In the genomic region with DNA sequence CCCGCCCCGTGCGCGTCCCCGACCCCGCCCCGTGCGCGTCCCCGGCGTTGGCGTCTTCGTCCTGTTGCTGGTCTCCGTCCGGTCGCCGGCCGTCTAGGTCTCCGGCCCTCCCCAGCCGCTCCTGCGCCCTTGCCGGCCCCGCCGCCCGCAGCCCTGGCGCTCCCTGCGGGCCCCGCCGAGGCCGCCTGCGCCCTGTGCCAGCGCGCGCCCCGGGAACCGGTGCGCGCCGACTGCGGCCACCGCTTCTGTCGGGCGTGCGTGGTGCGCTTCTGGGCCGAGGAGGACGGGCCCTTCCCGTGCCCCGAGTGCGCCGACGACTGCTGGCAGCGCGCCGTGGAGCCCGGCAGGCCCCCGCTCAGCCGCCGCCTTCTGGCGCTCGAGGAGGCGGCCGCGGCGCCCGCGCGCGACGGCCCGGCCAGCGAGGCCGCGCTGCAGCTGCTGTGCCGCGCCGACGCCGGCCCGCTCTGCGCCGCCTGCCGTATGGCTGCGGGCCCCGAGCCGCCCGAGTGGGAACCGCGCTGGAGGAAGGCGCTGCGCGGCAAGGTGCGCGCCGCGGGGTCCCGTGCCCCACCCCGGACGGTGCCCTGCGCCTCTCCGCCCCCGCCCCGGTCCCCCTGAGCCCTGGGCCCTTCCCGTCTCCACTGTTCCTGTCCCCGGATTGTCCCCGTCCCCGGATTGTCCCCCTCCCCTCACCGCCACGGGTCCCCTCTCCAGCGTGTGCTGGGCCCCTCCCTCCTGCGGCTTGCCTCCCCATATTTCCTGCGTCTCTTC, we compare ENCODE assay signal across 1 cellular context.
A peak's percentile ranks its signal among the peaks of the same experiment; 100 is the strongest.
TF ChIP-seq lines count a peak whose summit lies in the region.

Gene RNF187 (plus strand): TSS at position 47 of the 771 bp plus-strand sequence.

TF ChIP-seq in K562, 482 proteins besides CTCF, POLR2A, EP300 and RAD21 (continued from another document and continues in another):
- no peak; the same call in 1 of the 2 replicates for TF ChIP-seq DMBX1 (CRISPR knock-in tag; IDR thresholded peaks at IDR 0.05; ENCODE audit: borderline replicate concordance)
- TF ChIP-seq ZNF77 (CRISPR knock-in tag; IDR thresholded peaks at IDR 0.05): no peak
- TF ChIP-seq NCOA1 (IDR thresholded peaks at IDR 0.05; ENCODE audit: low read depth): no peak
- TF ChIP-seq, protein P1, sequence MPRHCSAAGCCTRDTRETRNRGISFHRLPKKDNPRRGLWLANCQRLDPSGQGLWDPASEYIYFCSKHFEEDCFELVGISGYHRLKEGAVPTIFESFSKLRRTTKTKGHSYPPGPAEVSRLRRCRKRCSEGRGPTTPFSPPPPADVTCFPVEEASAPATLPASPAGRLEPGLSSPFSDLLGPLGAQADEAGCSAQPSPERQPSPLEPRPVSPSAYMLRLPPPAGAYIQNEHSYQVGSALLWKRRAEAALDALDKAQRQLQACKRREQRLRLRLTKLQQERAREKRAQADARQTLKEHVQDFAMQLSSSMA (CRISPR knock-in tag; IDR thresholded peaks at IDR 0.05): 0 out of 2 replicates have a peak, but pooled peaks have one; percentile 57
- TF ChIP-seq CBX2 (IDR thresholded peaks at IDR 0.05; ENCODE audit: insufficient read depth, low read length, poor library complexity, severe bottlenecking): no peak
- TF ChIP-seq, protein P2, sequence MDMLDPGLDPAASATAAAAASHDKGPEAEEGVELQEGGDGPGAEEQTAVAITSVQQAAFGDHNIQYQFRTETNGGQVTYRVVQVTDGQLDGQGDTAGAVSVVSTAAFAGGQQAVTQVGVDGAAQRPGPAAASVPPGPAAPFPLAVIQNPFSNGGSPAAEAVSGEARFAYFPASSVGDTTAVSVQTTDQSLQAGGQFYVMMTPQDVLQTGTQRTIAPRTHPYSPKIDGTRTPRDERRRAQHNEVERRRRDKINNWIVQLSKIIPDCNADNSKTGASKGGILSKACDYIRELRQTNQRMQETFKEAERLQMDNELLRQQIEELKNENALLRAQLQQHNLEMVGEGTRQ (CRISPR knock-in tag; IDR thresholded peaks at IDR 0.05): no peak
- TF ChIP-seq, protein P3, sequence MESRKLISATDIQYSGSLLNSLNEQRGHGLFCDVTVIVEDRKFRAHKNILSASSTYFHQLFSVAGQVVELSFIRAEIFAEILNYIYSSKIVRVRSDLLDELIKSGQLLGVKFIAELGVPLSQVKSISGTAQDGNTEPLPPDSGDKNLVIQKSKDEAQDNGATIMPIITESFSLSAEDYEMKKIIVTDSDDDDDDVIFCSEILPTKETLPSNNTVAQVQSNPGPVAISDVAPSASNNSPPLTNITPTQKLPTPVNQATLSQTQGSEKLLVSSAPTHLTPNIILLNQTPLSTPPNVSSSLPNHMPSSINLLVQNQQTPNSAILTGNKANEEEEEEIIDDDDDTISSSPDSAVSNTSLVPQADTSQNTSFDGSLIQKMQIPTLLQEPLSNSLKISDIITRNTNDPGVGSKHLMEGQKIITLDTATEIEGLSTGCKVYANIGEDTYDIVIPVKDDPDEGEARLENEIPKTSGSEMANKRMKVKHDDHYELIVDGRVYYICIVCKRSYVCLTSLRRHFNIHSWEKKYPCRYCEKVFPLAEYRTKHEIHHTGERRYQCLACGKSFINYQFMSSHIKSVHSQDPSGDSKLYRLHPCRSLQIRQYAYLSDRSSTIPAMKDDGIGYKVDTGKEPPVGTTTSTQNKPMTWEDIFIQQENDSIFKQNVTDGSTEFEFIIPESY (CRISPR knock-in tag; IDR thresholded peaks at IDR 0.05): 0 out of 2 replicates have a peak, but pooled peaks have one; percentile 24
- no peak for TF ChIP-seq RHOXF2B (CRISPR knock-in tag; conservative IDR thresholded peaks at IDR 0.05)
- no peak for TF ChIP-seq ZNF253 (CRISPR knock-in tag; conservative IDR thresholded peaks at IDR 0.05)
- TF ChIP-seq YBX1 (IDR thresholded peaks at IDR 0.05): no peak
- no peak for TF ChIP-seq SMAD2 (IDR thresholded peaks at IDR 0.05; ENCODE audit: low read depth, low read length)
- TF ChIP-seq ZNF165 (CRISPR knock-in tag; IDR thresholded peaks at IDR 0.05; ENCODE audit: borderline replicate concordance): no peak
- no peak for TF ChIP-seq SP2 (IDR thresholded peaks at IDR 0.05; ENCODE audit: extremely low read depth, low read depth, low read length, poor library complexity, severe bottlenecking)
- no peak for TF ChIP-seq SRSF3 (IDR thresholded peaks at IDR 0.05; ENCODE audit: insufficient read depth, low read length)
- no peak for TF ChIP-seq PPARD (CRISPR knock-in tag; IDR thresholded peaks at IDR 0.05)
- TF ChIP-seq, protein P4, sequence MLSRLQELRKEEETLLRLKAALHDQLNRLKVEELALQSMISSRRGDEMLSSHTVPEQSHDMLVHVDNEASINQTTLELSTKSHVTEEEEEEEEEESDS (CRISPR knock-in tag; IDR thresholded peaks at IDR 0.05): no peak
- no peak for TF ChIP-seq SREBF1 (IDR thresholded peaks at IDR 0.05; ENCODE audit: borderline replicate concordance, low read depth, low read length)
- no peak for TF ChIP-seq MTA2 (IDR thresholded peaks at IDR 0.05; ENCODE audit: low read depth)
- TF ChIP-seq MECOM (CRISPR knock-in tag; IDR thresholded peaks at IDR 0.05): 0 out of 2 replicates have a peak, but pooled peaks have one; percentile 36
- no peak for TF ChIP-seq RAD51 (IDR thresholded peaks at IDR 0.05; ENCODE audit: borderline replicate concordance, low read depth)
- no peak for TF ChIP-seq KLF6 (CRISPR knock-in tag; IDR thresholded peaks at IDR 0.05; ENCODE audit: borderline replicate concordance)
- TF ChIP-seq ZBTB40 (IDR thresholded peaks at IDR 0.05): no peak
- TF ChIP-seq ZBTB40 (CRISPR knock-in tag; IDR thresholded peaks at IDR 0.05): no peak
- no peak for TF ChIP-seq SMARCA5 (IDR thresholded peaks at IDR 0.05)
- no peak for TF ChIP-seq ZFP36 (IDR thresholded peaks at IDR 0.05; ENCODE audit: low read depth, low read length, partially characterized antibody)
- no peak for TF ChIP-seq ZNF212 (CRISPR knock-in tag; IDR thresholded peaks at IDR 0.05)
- TF ChIP-seq, protein P5, sequence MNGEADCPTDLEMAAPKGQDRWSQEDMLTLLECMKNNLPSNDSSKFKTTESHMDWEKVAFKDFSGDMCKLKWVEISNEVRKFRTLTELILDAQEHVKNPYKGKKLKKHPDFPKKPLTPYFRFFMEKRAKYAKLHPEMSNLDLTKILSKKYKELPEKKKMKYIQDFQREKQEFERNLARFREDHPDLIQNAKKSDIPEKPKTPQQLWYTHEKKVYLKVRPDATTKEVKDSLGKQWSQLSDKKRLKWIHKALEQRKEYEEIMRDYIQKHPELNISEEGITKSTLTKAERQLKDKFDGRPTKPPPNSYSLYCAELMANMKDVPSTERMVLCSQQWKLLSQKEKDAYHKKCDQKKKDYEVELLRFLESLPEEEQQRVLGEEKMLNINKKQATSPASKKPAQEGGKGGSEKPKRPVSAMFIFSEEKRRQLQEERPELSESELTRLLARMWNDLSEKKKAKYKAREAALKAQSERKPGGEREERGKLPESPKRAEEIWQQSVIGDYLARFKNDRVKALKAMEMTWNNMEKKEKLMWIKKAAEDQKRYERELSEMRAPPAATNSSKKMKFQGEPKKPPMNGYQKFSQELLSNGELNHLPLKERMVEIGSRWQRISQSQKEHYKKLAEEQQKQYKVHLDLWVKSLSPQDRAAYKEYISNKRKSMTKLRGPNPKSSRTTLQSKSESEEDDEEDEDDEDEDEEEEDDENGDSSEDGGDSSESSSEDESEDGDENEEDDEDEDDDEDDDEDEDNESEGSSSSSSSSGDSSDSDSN (IDR thresholded peaks at IDR 0.05; ENCODE audit: borderline replicate concordance in 1 of 2, low read depth in 2 of 2, low read length in 2 of 2): peak; percentile 58 to 87; a peak in 2 of 4 replicates
- no peak for TF ChIP-seq RBM15 (IDR thresholded peaks at IDR 0.05; ENCODE audit: insufficient read depth, low read length)
- no peak for TF ChIP-seq ZNF778 (CRISPR knock-in tag; IDR thresholded peaks at IDR 0.05)
- no peak for TF ChIP-seq ZBTB2 (IDR thresholded peaks at IDR 0.05)
